9 cellular contexts compared by ENCODE assay signal in genomic region chr1:149607070-149607802, GRCh38. TPM values are rescaled to one million over a fixed set of nuclear protein-coding genes. Genes with fewer than 3 reads are reported as not detected.
A peak's percentile ranks its signal among the peaks of the same experiment; 100 is the strongest.
DNase-seq lines count a peak whose midpoint lies in the region; ATAC-seq and TF ChIP-seq lines count a peak whose summit lies in the region.
"Not testable (repeated sequence)": the region's sequence is repeated elsewhere in the genome, so short reads cannot be mapped to it uniquely, and the experiment has no call there.
"Had no signal": no experiment of that assay in that cellular context is flagged by ENCODE, and none has a peak within 500 bp of the region (broad histone marks: within the 10 kb centered on the region; RNA-seq: fewer than 3 reads in every experiment).

No MANE protein-coding gene starts in this region.

- H3K27me3 Mint-ChIP-seq in activated CD4-positive, alpha-beta memory T cell treated with anti-CD3 and anti-CD28 coated beads, Interleukin-2, amount 10 ng/mL, durations not matched to agents 7 days and 5 days, result not testable (repeated sequence)

- in situ Hi-C loops in brain microvascular endothelial cell (cut with HindIII; ENCODE audit: low pct_ligation_motif_present, low sequenced_read_pairs); gastrocnemius medialis (cut with MboI; ENCODE audit: low sequenced_read_pairs in 4 of 4): not testable (repeated sequence)

- peak overlapping the region; percentile 69 for H3K9ac ChIP-seq in OCI-LY3 (ENCODE audit: low read length)

- POLR2A ChIA-PET in activated CD4-positive, alpha-beta memory T cell treated with anti-CD3 and anti-CD28 coated beads, Interleukin-2, amount 10 ng/mL, durations not matched to agents 7 days and 5 days (lab: Charles Lee), result not testable (repeated sequence)

- peak overlapping the region; percentile 75 for H3K4me3 Mint-ChIP-seq in activated CD4-positive, alpha-beta memory T cell treated with anti-CD3 and anti-CD28 coated beads, Interleukin-2, amount 10 ng/mL, durations not matched to agents 7 days and 5 days

- not testable (repeated sequence) for H3K4me1 Mint-ChIP-seq in activated CD4-positive, alpha-beta memory T cell treated with anti-CD3 and anti-CD28 coated beads, Interleukin-2, amount 10 ng/mL, durations not matched to agents 7 days and 5 days

- H3K4me2 ChIP-seq in OCI-LY3 (ENCODE audit: low read length), result peak overlapping the region; percentile 50

- H3K27ac Mint-ChIP-seq in activated CD4-positive, alpha-beta memory T cell treated with anti-CD3 and anti-CD28 coated beads, Interleukin-2, amount 10 ng/mL, durations not matched to agents 7 days and 5 days, result peak overlapping the region; percentile 76

- TF ChIP-seq CTCF in OCI-LY3 (IDR thresholded peaks at IDR 0.05; ENCODE audit: low read depth, low read length); brain microvascular endothelial cell (IDR thresholded peaks at IDR 0.05; ENCODE audit: low read depth, low read length, missing control alignments); gastrocnemius medialis (IDR thresholded peaks at IDR 0.05 in 4 of 5, conservative IDR thresholded peaks at IDR 0.05 in 1 of 5): not testable (repeated sequence)

- not testable (repeated sequence) for H3K4me1 ChIP-seq in OCI-LY3 (ENCODE audit: low read length); mesodermal cell (ENCODE audit: control insufficient read depth, insufficient read depth, low read length, poor library complexity, severe bottlenecking); gastrocnemius medialis

- DNase-seq in GF-D8 (lab: John Stamatoyannopoulos, UW) (peak; percentile 2), brain microvascular endothelial cell (peak; percentile 35), Right ventricle myocardium inferior (ENCODE audit: missing footprints) (peak; percentile 33), gastrocnemius medialis (peak; percentile 13 to 20), ureter (ENCODE audit: low spot score) (peak; percentile 47)
- DNase-seq in activated CD4-positive, alpha-beta memory T cell treated with anti-CD3 and anti-CD28 coated beads, Interleukin-2, amount 10 ng/mL, durations not matched to agents 7 days and 5 days, result peak; percentile 46

- H3K79me2 ChIP-seq in OCI-LY3 (ENCODE audit: low read length), result not testable (repeated sequence)

- H2AFZ ChIP-seq in OCI-LY3 (ENCODE audit: low read depth, low read length), result not testable (repeated sequence)

- CTCF ChIA-PET in activated CD4-positive, alpha-beta memory T cell treated with anti-CD3 and anti-CD28 coated beads, Interleukin-2, amount 10 ng/mL, durations not matched to agents 7 days and 5 days (lab: Charles Lee), result not testable (repeated sequence)

- not testable (repeated sequence) for H3K27me3 ChIP-seq in OCI-LY3 (ENCODE audit: low read depth, low read length); brain microvascular endothelial cell (replicated peaks); gastrocnemius medialis

- H3K9me3 Mint-ChIP-seq in activated CD4-positive, alpha-beta memory T cell treated with anti-CD3 and anti-CD28 coated beads, Interleukin-2, amount 10 ng/mL, durations not matched to agents 7 days and 5 days, result not testable (repeated sequence)

- not testable (repeated sequence) for TF ChIP-seq POLR2A in gastrocnemius medialis (IDR thresholded peaks at IDR 0.05)

- H3K27ac ChIP-seq in OCI-LY3 (ENCODE audit: low read length), result peak overlapping the region; percentile 71
- H3K27ac ChIP-seq in brain microvascular endothelial cell; mesodermal cell (ENCODE audit: low read depth, low read length, severe bottlenecking): not testable (repeated sequence)
- H3K27ac ChIP-seq in gastrocnemius medialis, result peak overlapping the region in 3 of 4 donors; percentile 25 to 64 (median 54)

- ATAC-seq in Right ventricle myocardium inferior, gastrocnemius medialis: not testable (repeated sequence)

- H3K36me3 ChIP-seq in OCI-LY3 (replicated peaks; ENCODE audit: low read depth, low read length); brain microvascular endothelial cell (replicated peaks); mesodermal cell (ENCODE audit: control insufficient read depth, insufficient read depth, low read length); gastrocnemius medialis: not testable (repeated sequence)

- H3K4me3 ChIP-seq in OCI-LY3 (ENCODE audit: low read length) (peak overlapping the region; percentile 73), brain microvascular endothelial cell (ENCODE audit: low read depth, low read length) (peak overlapping the region; percentile 50), mesodermal cell (ENCODE audit: extremely low read depth, insufficient read depth, low read length, poor library complexity, severe bottlenecking) (peak overlapping the region; percentile 31), gastrocnemius medialis (peak overlapping the region; percentile 44 to 52 (median 48))

- intact Hi-C loops in Right ventricle myocardium inferior (cut with DNase I); gastrocnemius medialis (cut with DNase I; ENCODE audit: low total_unique reads): not testable (repeated sequence)

- not testable (repeated sequence) for H4K20me1 ChIP-seq in OCI-LY3 (ENCODE audit: insufficient read depth, low read length)

- WGBS in mesodermal cell (ENCODE audit: insufficient coverage in 2 of 2), 2 experiments, result no CpG with 5 or more reads among the region's 45 CpGs

- not testable (repeated sequence) for H3K36me3 Mint-ChIP-seq in activated CD4-positive, alpha-beta memory T cell treated with anti-CD3 and anti-CD28 coated beads, Interleukin-2, amount 10 ng/mL, durations not matched to agents 7 days and 5 days (ENCODE audit: low read depth)

- H3K9me3 ChIP-seq in OCI-LY3 (ENCODE audit: insufficient read depth, low read length); mesodermal cell (ENCODE audit: control insufficient read depth, low read length); gastrocnemius medialis: not testable (repeated sequence)

RNA-seq across cellular contexts. Expression of gene PPIAL4C, which starts 23.6 kb away (rescaled TPM):
- 1 to 10 TPM; 1.1 to 1.9 TPM for total RNA-seq in activated CD4-positive, alpha-beta memory T cell treated with anti-CD3 and anti-CD28 coated beads, Interleukin-2, amount 10 ng/mL, durations not matched to agents 7 days and 5 days
- not detected for total RNA-seq in Right ventricle myocardium inferior
- polyA plus RNA-seq in mesodermal cell (2013, experiment 1 of 2), result not detected
- not detected for polyA plus RNA-seq in mesodermal cell (2013, experiment 2 of 2)
- not detected for total RNA-seq in gastrocnemius medialis
- 1.3 TPM for total RNA-seq in ureter
- polyA plus RNA-seq: K562 had no signal
